ENCODE assay signal across 8 cellular contexts in the genomic region with DNA sequence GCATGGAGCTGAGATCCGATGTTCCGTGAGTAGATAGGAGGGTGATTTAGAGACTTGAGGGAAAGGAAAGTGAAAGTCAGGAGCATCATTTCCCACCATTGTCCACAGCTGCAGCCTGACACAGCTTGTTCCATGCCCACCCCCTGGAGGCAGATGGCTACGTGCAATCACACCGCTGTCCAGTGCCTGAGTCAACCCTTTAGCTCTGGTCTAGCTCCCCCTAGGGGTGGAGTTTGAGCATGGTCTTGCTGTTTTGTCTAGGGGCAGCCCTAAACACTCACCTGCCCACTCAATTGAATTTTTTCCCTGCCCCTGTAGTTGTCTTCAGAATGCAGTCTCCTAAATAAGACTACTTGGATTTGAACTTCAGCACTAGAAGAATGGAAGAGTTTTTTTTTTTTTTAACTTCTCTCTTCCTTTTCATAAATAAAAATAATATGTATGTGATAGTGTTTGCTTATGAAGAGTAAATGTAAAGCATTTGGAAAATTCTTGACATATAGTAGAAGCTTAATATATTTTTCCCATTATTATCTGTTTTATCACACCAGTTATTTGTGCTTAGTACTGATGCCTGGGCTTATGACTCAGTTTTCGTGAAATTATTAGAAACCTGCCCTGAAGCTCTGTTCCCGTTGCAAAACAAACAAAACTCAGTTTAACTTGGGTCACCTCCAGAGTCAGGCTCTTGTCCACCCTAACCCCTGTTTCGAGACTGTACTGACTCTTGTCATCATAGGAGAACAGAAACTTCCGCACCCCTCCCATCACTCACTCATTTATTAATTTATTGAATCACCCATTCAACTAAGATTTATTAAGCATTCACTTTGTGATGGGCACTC.
A peak's percentile ranks its signal among the peaks of the same experiment; 100 is the strongest.
DNase-seq lines count a peak whose midpoint lies in the region; ATAC-seq and TF ChIP-seq lines count a peak whose summit lies in the region.

No MANE protein-coding gene starts in this region.

- DNase-seq in AG09319 (ENCODE audit: extremely low read depth, low read depth) (peak; percentile 72), NCI-H187 (lab: John Stamatoyannopoulos, UW) (peak; percentile 59 to 83), germinal center (ENCODE audit: low spot score) (peak; percentile 46), pons (ENCODE audit: low spot score) (peak; percentile 77), hepatic stellate cell (ENCODE audit: low spot score) (no peak)

- peak; percentile 95 for TF ChIP-seq CTCF in AG09319 (IDR thresholded peaks at IDR 0.05; ENCODE audit: low read depth, low read length)
- peak; percentile 88 for TF ChIP-seq CTCF in VCaP (conservative IDR thresholded peaks at IDR 0.05)

- ATAC-seq in GM18498 (IDR thresholded peaks at IDR 0.05; ENCODE audit: unreplicated experiment) (peak; percentile 85), HG02884 (IDR thresholded peaks at IDR 0.05; ENCODE audit: unreplicated experiment) (peak; percentile 94)

- no peak overlapping the region for H3K27ac ChIP-seq in VCaP
